In genomic region chr11:92765965-92766371, GRCh38 we compare ENCODE assay signal across 8 cellular contexts.
A peak's percentile ranks its signal among the peaks of the same experiment; 100 is the strongest.
DNase-seq lines count a peak whose midpoint lies in the region; ATAC-seq, FAIRE-seq and TF ChIP-seq lines count a peak whose summit lies in the region.

No MANE protein-coding gene starts in this region.

- FAIRE-seq in GM12878 (lab: Jason Lieb, UNC): no peak

- RAD21 ChIA-PET in GM12878 (lab: Charles Lee; ENCODE audit: unreplicated experiment): no interaction called here

- no peak overlapping the region for H3K4me2 ChIP-seq in SK-N-SH
- H3K4me2 ChIP-seq in GM12878 (ENCODE audit: control insufficient read depth, insufficient read depth): no peak overlapping the region

- H3K27ac ChIP-seq in SK-N-SH (ENCODE audit: low read depth in 2 of 2, low read length in 1 of 2) (no peak overlapping the region), GM12878 (ENCODE audit: control insufficient read depth, insufficient read depth) (no peak overlapping the region), temporal lobe (ENCODE audit: low read depth, low read length) (peak overlapping the region; percentile 11)

- H3K27me3 ChIP-seq in SK-N-SH (ENCODE audit: insufficient read depth) (no peaks in the 10 kb centered on the region), GM12878 (replicated peaks in 1 of 2; ENCODE audit: control insufficient read depth in 2 of 2, insufficient read depth in 2 of 2, low read length in 1 of 2) (peaks cover 1 to 6% of the 10 kb centered on the region in 2 experiments; a peak in 2 of 4 replicates)

- H2AFZ ChIP-seq in SK-N-SH (ENCODE audit: low read depth): no peak overlapping the region
- H2AFZ ChIP-seq in GM12878 (ENCODE audit: control insufficient read depth, low read depth, low read length): no peak overlapping the region

- H4K20me1 ChIP-seq in SK-N-SH (ENCODE audit: insufficient read depth) (no peaks in the 10 kb centered on the region), GM12878 (ENCODE audit: control insufficient read depth, insufficient read depth) (no peaks in the 10 kb centered on the region)

- H3K9me2 ChIP-seq in SK-N-SH: no peaks in the 10 kb centered on the region

- no peaks in the 10 kb centered on the region for H3K36me3 Mint-ChIP-seq in activated naive CD4-positive, alpha-beta T cell treated with anti-CD3 and anti-CD28 coated beads, Interleukin-2, amount 10 ng/mL, durations not matched to agents 7 days and 5 days

- POLR2A ChIA-PET in SK-N-SH (lab: Yijun Ruan, JAX): no interaction called here
- POLR2A ChIA-PET in GM12878 (lab: Charles Lee): no interaction called here

- no peak for TF ChIP-seq RAD21 in SK-N-SH (IDR thresholded peaks at IDR 0.05; ENCODE audit: low read length)
- no peak for TF ChIP-seq RAD21 in GM12878 (IDR thresholded peaks at IDR 0.05; ENCODE audit: insufficient read depth, low read depth, low read length)

- CTCF ChIA-PET in SK-N-SH (lab: Yijun Ruan, JAX) (no interaction called here), GM12878 (lab: Yijun Ruan, JAX) (no interaction called here)
- CTCF ChIA-PET in activated naive CD4-positive, alpha-beta T cell treated with anti-CD3 and anti-CD28 coated beads, Interleukin-2, amount 10 ng/mL, durations not matched to agents 7 days and 5 days (lab: Charles Lee): no interaction called here

- in situ Hi-C loops in GM12878 (cut with MboI): no loop called here

- H3K27ac Mint-ChIP-seq in activated naive CD4-positive, alpha-beta T cell treated with anti-CD3 and anti-CD28 coated beads, Interleukin-2, amount 10 ng/mL, durations not matched to agents 7 days and 5 days: no peak overlapping the region

- intact Hi-C loops in GM12878 (cut with micrococcal nuclease; ENCODE audit: unreplicated experiment): no loop called here
- intact Hi-C loops in left colon (cut with DNase I, micrococcal nuclease): no loop called here

- TF ChIP-seq POLR2A in GM12878 (IDR thresholded peaks at IDR 0.05; ENCODE audit: low read depth, low read length): no peak

- H3K79me2 ChIP-seq in SK-N-SH (ENCODE audit: insufficient read depth) (no peaks in the 10 kb centered on the region), GM12878 (ENCODE audit: control insufficient read depth, insufficient read depth, low read length) (no peaks in the 10 kb centered on the region)

- peak; percentile 21 for DNase-seq in SK-N-SH
- no peak for DNase-seq in GM12878 (ENCODE audit: low read depth, low spot score)
- DNase-seq in left colon: peak in 1 of 2 donors; percentile 11
- no peak for DNase-seq in AG08395 (ENCODE audit: low spot score)
- DNase-seq in activated naive CD4-positive, alpha-beta T cell treated with anti-CD3 and anti-CD28 coated beads, Interleukin-2, amount 10 ng/mL, durations not matched to agents 7 days and 5 days: no peak

- WGBS in SK-N-SH (ENCODE audit: low lambda C conversion rate): 82% methylated on average over 10 of the region's 10 CpGs
- WGBS in GM12878 (ENCODE audit: insufficient coverage, insufficient replicate concordance, low lambda C conversion rate, missing lambda C conversion rate): 13% methylated on average over 9 of the region's 10 CpGs

- peaks cover 2% of the 10 kb centered on the region for H3K4me1 Mint-ChIP-seq in activated naive CD4-positive, alpha-beta T cell treated with anti-CD3 and anti-CD28 coated beads, Interleukin-2, amount 10 ng/mL, durations not matched to agents 7 days and 5 days

- no peaks in the 10 kb centered on the region for H3K9me3 ChIP-seq in SK-N-SH
- no peaks in the 10 kb centered on the region for H3K9me3 ChIP-seq in GM12878 (replicated peaks; ENCODE audit: control insufficient read depth, insufficient read depth, low read length)

- no TSS peak for BruUV-seq in GM12878 (replicated peaks; lab: Mats Ljungman, UMichigan)

- H3K36me3 ChIP-seq in SK-N-SH (replicated peaks in 1 of 2; ENCODE audit: control insufficient read depth in 1 of 2, insufficient read depth in 2 of 2, low read length in 1 of 2) (no peaks in the 10 kb centered on the region), GM12878 (ENCODE audit: control insufficient read depth in 2 of 2, insufficient read depth in 2 of 2, low read length in 1 of 2) (no peaks in the 10 kb centered on the region)

- peaks cover 10% of the 10 kb centered on the region for H3K27me3 Mint-ChIP-seq in activated naive CD4-positive, alpha-beta T cell treated with anti-CD3 and anti-CD28 coated beads, Interleukin-2, amount 10 ng/mL, durations not matched to agents 7 days and 5 days

- TF ChIP-seq CTCF in SK-N-SH (IDR thresholded peaks at IDR 0.05) (no peak), GM12878 (IDR thresholded peaks at IDR 0.05 in 2 of 3, conservative IDR thresholded peaks at IDR 0.05 in 1 of 3; ENCODE audit: control insufficient read depth in 2 of 3, extremely low read depth in 1 of 3, insufficient read depth in 1 of 3, low read depth in 3 of 3, low read length in 3 of 3) (no peak)

- no peak overlapping the region for H3K4me3 Mint-ChIP-seq in activated naive CD4-positive, alpha-beta T cell treated with anti-CD3 and anti-CD28 coated beads, Interleukin-2, amount 10 ng/mL, durations not matched to agents 7 days and 5 days

- ATAC-seq in SK-N-SH treated with all-trans-retinoic acid at 6 μM for 48 hours (no peak), GM12878 (no peak), left colon (peak; percentile 62), GM18867 (IDR thresholded peaks at IDR 0.05; ENCODE audit: unreplicated experiment) (no peak)

- H3K9ac ChIP-seq in SK-N-SH: no peak overlapping the region
- no peak overlapping the region for H3K9ac ChIP-seq in GM12878 (ENCODE audit: control insufficient read depth, insufficient read depth, low read length)

- TF ChIP-seq EP300 in SK-N-SH (IDR thresholded peaks at IDR 0.05; ENCODE audit: borderline replicate concordance in 1 of 2, low read depth in 1 of 2, low read length in 1 of 2) (no peak), GM12878 (IDR thresholded peaks at IDR 0.05; ENCODE audit: borderline replicate concordance in 1 of 2, control insufficient read depth in 1 of 2, low read depth in 2 of 2, low read length in 2 of 2) (no peak)

- H3F3A ChIP-seq in SK-N-SH (replicated peaks; ENCODE audit: insufficient read depth): no peaks in the 10 kb centered on the region

- H3K4me1 ChIP-seq in SK-N-SH (ENCODE audit: control insufficient read depth in 1 of 2, insufficient read depth in 2 of 2, low read depth in 1 of 2, low read length in 1 of 2): peaks cover 0 to 7% of the 10 kb centered on the region in 2 experiments; a peak in 3 of 4 replicates
- no peaks in the 10 kb centered on the region for H3K4me1 ChIP-seq in GM12878 (ENCODE audit: control insufficient read depth, insufficient read depth, low read length)

- SMC1A ChIA-PET in GM12878 (lab: Charles Lee; ENCODE audit: uncharacterized antibody, unreplicated experiment): no interaction called here

- H3K4me3 ChIP-seq in SK-N-SH (ENCODE audit: low read depth in 2 of 2, low read length in 1 of 2) (no peak overlapping the region), GM12878 (no peak overlapping the region)

- H3K9me3 Mint-ChIP-seq in activated naive CD4-positive, alpha-beta T cell treated with anti-CD3 and anti-CD28 coated beads, Interleukin-2, amount 10 ng/mL, durations not matched to agents 7 days and 5 days: no peaks in the 10 kb centered on the region

TF ChIP-seq in SK-N-SH, 30 proteins besides CTCF, POLR2A, EP300 and RAD21 (continues in another document):
- no peak for TF ChIP-seq RXRA (IDR thresholded peaks at IDR 0.05; ENCODE audit: borderline replicate concordance, low read depth)
- no peak for TF ChIP-seq MXI1 (IDR thresholded peaks at IDR 0.05; ENCODE audit: low read depth, low read length)
- no peak for TF ChIP-seq EZH2phosphoT487 (IDR thresholded peaks at IDR 0.05; ENCODE audit: borderline replicate concordance, low read depth)
- no peak for TF ChIP-seq GABPA (IDR thresholded peaks at IDR 0.05; ENCODE audit: low read depth)
- no peak for TF ChIP-seq NRF1 (IDR thresholded peaks at IDR 0.05; ENCODE audit: low read depth, low read length)
- TF ChIP-seq SMC3 (IDR thresholded peaks at IDR 0.05; ENCODE audit: low read depth, low read length): no peak
- TF ChIP-seq RFX5 (IDR thresholded peaks at IDR 0.05; ENCODE audit: low read length): no peak

TF ChIP-seq in SK-N-SH treated with all-trans-retinoic acid at 6 μM for 48 hours, 23 proteins besides CTCF, POLR2A, EP300 and RAD21 (continues in another document):
- TF ChIP-seq CREB5 (CRISPR knock-in tag; IDR thresholded peaks at IDR 0.05; ENCODE audit: low read depth): no peak
- no peak for TF ChIP-seq ZNF8 (CRISPR knock-in tag; IDR thresholded peaks at IDR 0.05)
- TF ChIP-seq ARNTL (CRISPR knock-in tag; IDR thresholded peaks at IDR 0.05; ENCODE audit: borderline replicate concordance, low read depth): no peak

TF ChIP-seq in GM12878, 131 proteins besides CTCF, POLR2A, EP300 and RAD21:
- TF ChIP-seq HDAC2 (IDR thresholded peaks at IDR 0.05): no peak
- 0 out of 2 replicates have a peak, but pooled peaks have one; percentile 8 for TF ChIP-seq SPI1 (IDR thresholded peaks at IDR 0.05; ENCODE audit: borderline replicate concordance, insufficient read depth, low read depth, low read length)
- 0 out of 2 replicates have a peak, but pooled peaks have one; percentile 21 for TF ChIP-seq IKZF1 (conservative IDR thresholded peaks at IDR 0.05)
